Comparison of ENCODE assay signal across 20 cellular contexts in the genomic region with DNA sequence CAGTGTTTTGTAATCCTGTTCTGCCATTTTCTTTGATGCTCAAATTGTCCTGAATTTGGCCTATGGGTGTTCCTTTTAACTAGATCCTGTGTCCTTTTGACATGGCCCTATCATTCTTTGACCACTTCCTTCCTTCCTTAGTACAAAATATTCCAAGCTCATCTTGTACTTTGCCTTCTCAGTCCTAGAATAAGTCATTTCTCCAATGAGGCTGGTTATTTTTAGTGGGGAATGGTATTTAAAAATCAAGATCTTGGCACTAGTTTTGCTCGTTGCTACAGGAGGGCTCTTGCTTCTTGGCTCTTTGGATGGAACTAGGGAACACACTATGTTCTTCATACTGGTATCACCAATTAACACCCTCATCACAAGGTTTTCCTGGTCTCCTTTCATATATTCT.
DNase-seq lines count a peak whose midpoint lies in the region; ATAC-seq and TF ChIP-seq lines count a peak whose summit lies in the region.
"Had no signal": no experiment of that assay in that cellular context is flagged by ENCODE, and none has a peak within 500 bp of the region (broad histone marks: within the 10 kb centered on the region; RNA-seq: fewer than 3 reads in every experiment).

No MANE protein-coding gene starts in this region.

- H3K9me3 ChIP-seq in heart left ventricle (no peaks in the 10 kb centered on the region), lower lobe of right lung (no peaks in the 10 kb centered on the region), upper lobe of left lung (no peaks in the 10 kb centered on the region)
- H3K9me3 ChIP-seq: BE2C, MG63 had no signal

- H3K36me3 ChIP-seq in heart left ventricle (no peaks in the 10 kb centered on the region), lower lobe of right lung (peaks cover 6% of the 10 kb centered on the region), upper lobe of left lung (no peaks in the 10 kb centered on the region)
- H3K36me3 ChIP-seq: BE2C, MG63 had no signal

- TF ChIP-seq EP300 in upper lobe of left lung (IDR thresholded peaks at IDR 0.05), result peak; percentile 60 to 98 (median 78)

- TF ChIP-seq POLR2A in heart left ventricle (IDR thresholded peaks at IDR 0.05) (no peak), upper lobe of left lung (IDR thresholded peaks at IDR 0.05) (no peak)

- H3K4me3 ChIP-seq in heart left ventricle (no peak overlapping the region), lower lobe of right lung (no peak overlapping the region), upper lobe of left lung (no peak overlapping the region)
- H3K4me3 ChIP-seq: K562, MG63 had no signal

- intact Hi-C loops in heart left ventricle (cut with DNase I) (loop anchor here in 4 of 10 donors (10.0 kb wide), 3 partner anchors 205 to 815 kb away; a partner anchor contains a TSS), lower lobe of right lung (cut with DNase I) (no loop called here)

- DNase-seq in heart left ventricle (no peak), lower lobe of right lung (no peak), upper lobe of left lung (no peak), T-helper 9 cell (no peak)
- DNase-seq: BE2C; CD4-positive, alpha-beta T cell; COR-L47; DMS79; MG63; NCI-H1048; NCI-H1436 treated with DMSO at 0.1 percent for 48 hours; NCI-H2029; NCI-H226; NCI-H510A treated with DMSO at 0.1 percent for 48 hours; NCI-H748 treated with DMSO at 0.1 percent for 48 hours had no signal

- H3K4me1 ChIP-seq in heart left ventricle (peaks cover 0 to 30% (median 13%) of the 10 kb centered on the region in 12 donors), lower lobe of right lung (peaks cover 31% of the 10 kb centered on the region), upper lobe of left lung (peaks cover 21 to 29% (median 25%) of the 10 kb centered on the region in 4 donors)
- H3K4me1 ChIP-seq: BE2C had no signal

- H3K27me3 ChIP-seq in heart left ventricle (no peaks in the 10 kb centered on the region), lower lobe of right lung (ENCODE audit: low read depth) (no peaks in the 10 kb centered on the region), upper lobe of left lung (no peaks in the 10 kb centered on the region)
- H3K27me3 ChIP-seq: BE2C, MG63 had no signal

- WGBS in heart left ventricle, 4 donors, result 7 to 20% (median 14%) methylated on average over 1 of the region's 1 CpG
- 27 to 33% methylated on average over 1 of the region's 1 CpG for WGBS in upper lobe of left lung, 2 donors

- TF ChIP-seq CTCF in VCaP (conservative IDR thresholded peaks at IDR 0.05) (no peak), heart left ventricle (IDR thresholded peaks at IDR 0.05) (no peak), lower lobe of right lung (IDR thresholded peaks at IDR 0.05) (no peak), upper lobe of left lung (IDR thresholded peaks at IDR 0.05) (no peak)

- H3K27ac ChIP-seq in VCaP, result peak overlapping the region; percentile 50
- peak overlapping the region in 8 of 12 donors; percentile 7 to 74 (median 41) for H3K27ac ChIP-seq in heart left ventricle
- H3K27ac ChIP-seq in lower lobe of right lung, result peak overlapping the region; percentile 29
- peak overlapping the region; percentile 17 to 81 (median 74) for H3K27ac ChIP-seq in upper lobe of left lung
- H3K27ac ChIP-seq: RWPE1 had no signal

- ATAC-seq in heart left ventricle (peak; percentile 70 to 83 (median 76)), lower lobe of right lung (peak; percentile 28 to 36), upper lobe of left lung (ENCODE audit: low FRiP score in 2 of 2) (no peak), HG03280 (IDR thresholded peaks at IDR 0.05; ENCODE audit: unreplicated experiment) (no peak), GM19463 (IDR thresholded peaks at IDR 0.05; ENCODE audit: unreplicated experiment) (no peak)
- ATAC-seq: K562 had no signal

Comparison
In these comparisons a context has a peak if more than half of its experiments do, and no peak if none do; other contexts are left out.
1. ATAC-seq: peak in heart left ventricle (4 of 4) and lower lobe of right lung (2 of 2); none in upper lobe of left lung (0 of 2), HG03280 (single experiment) and GM19463 (single experiment).
2. Peak in every context shown above with its lines, with median percentiles within 50 percentile points of each other: H3K27ac ChIP-seq.